In genomic region chr6:28980797-28981390, GRCh38 we compare ENCODE assay signal across 8 cellular contexts. TPM values are rescaled to one million over a fixed set of nuclear protein-coding genes. Genes with fewer than 3 reads are reported as not detected.
DNase-seq lines count a peak whose midpoint lies in the region; ATAC-seq and TF ChIP-seq lines count a peak whose summit lies in the region.

No MANE protein-coding gene starts in this region.

- peaks cover 9 to 38% (median 21%) of the 10 kb centered on the region in 10 experiments; a peak in 19 of 20 replicates for H3K4me1 ChIP-seq in BLaER1 treated with 17β-estradiol and CSF1 and Interleukin-3, amounts not matched to agents 10 nM and 100 nM

- peak overlapping the region; percentile 33 to 88 (median 67); a peak in 21 of 22 replicates for H3K27ac ChIP-seq in BLaER1 treated with 17β-estradiol and CSF1 and Interleukin-3, amounts not matched to agents 10 nM and 100 nM

- no peak for TF ChIP-seq CTCF in omental fat pad (IDR thresholded peaks at IDR 0.05)

- H3K4me2 ChIP-seq in BLaER1 treated with 17β-estradiol and CSF1 and Interleukin-3, amounts not matched to agents 10 nM and 100 nM, result peak overlapping the region; percentile 75 to 94 (median 86)

- peaks cover 0 to 7% (median 0%) of the 10 kb centered on the region in 11 experiments; a peak in 5 of 22 replicates for H3K9me3 ChIP-seq in BLaER1 treated with 17β-estradiol and CSF1 and Interleukin-3, amounts not matched to agents 10 nM and 100 nM (replicated peaks in 1 of 11)

- ATAC-seq in omental fat pad (ENCODE audit: low FRiP score) (peak; percentile 69), GM21423 (IDR thresholded peaks at IDR 0.05; ENCODE audit: unreplicated experiment) (no peak)

- H4K20me1 ChIP-seq in BLaER1 treated with 17β-estradiol and CSF1 and Interleukin-3, amounts not matched to agents 10 nM and 100 nM, result no peaks in the 10 kb centered on the region

- H3K36me3 ChIP-seq in BLaER1 treated with 17β-estradiol and CSF1 and Interleukin-3, amounts not matched to agents 10 nM and 100 nM, result no peaks in the 10 kb centered on the region

- H3K4me3 ChIP-seq in BLaER1 treated with 17β-estradiol and CSF1 and Interleukin-3, amounts not matched to agents 10 nM and 100 nM, result peak overlapping the region; percentile 63 to 81 (median 66)
- peak overlapping the region; percentile 96 for H3K4me3 ChIP-seq in Jurkat, Clone E6-1 (ENCODE audit: low read length)

- peak overlapping the region; percentile 66 to 80 (median 77) for H3K9ac ChIP-seq in BLaER1 treated with 17β-estradiol and CSF1 and Interleukin-3, amounts not matched to agents 10 nM and 100 nM

- peak; percentile 54 for DNase-seq in GM19238 (ENCODE audit: insufficient read length, low spot score)
- peak; percentile 82 for DNase-seq in Jurkat, Clone E6-1 (ENCODE audit: low read depth, low spot score)
- DNase-seq in RPMI8226, result peak; percentile 91
- DNase-seq in activated naive CD4-positive, alpha-beta T cell treated with anti-CD3 and anti-CD28 coated beads, Interleukin-2, amount 50 U/mL, for 16 hours, result peak; percentile 57
- peak; percentile 64 for DNase-seq in glomerular endothelial cell (ENCODE audit: extremely low read depth, low read depth, low spot score)
- no peak for DNase-seq in omental fat pad (ENCODE audit: low spot score)

- peaks cover 0 to 29% (median 24%) of the 10 kb centered on the region in 11 experiments; a peak in 19 of 22 replicates for H3K27me3 ChIP-seq in BLaER1 treated with 17β-estradiol and CSF1 and Interleukin-3, amounts not matched to agents 10 nM and 100 nM

RNA-seq across cellular contexts. Expression of gene ZNF311, which starts 24.2 kb away (rescaled TPM):
- polyA plus RNA-seq in Jurkat, Clone E6-1 (2012; ENCODE audit: insufficient read depth, insufficient read length), result not detected
- total RNA-seq in glomerular endothelial cell (0.05 and 0.70 TPM in 2 replicates), omental fat pad (1 to 10 TPM in 1 of 4 donors, under 1 TPM in 3; 0.36 to 1.9 (median 0.59) TPM)

RNA-seq across cellular contexts. Expression of gene TRIM27, which starts 57.1 kb away (rescaled TPM):
- polyA plus RNA-seq in Jurkat, Clone E6-1 (2012; ENCODE audit: insufficient read depth, insufficient read length), result 56.8 TPM
- total RNA-seq in glomerular endothelial cell (68.7 and 85.6 TPM in 2 replicates), omental fat pad (10 to 100 TPM; 37.0 to 75.2 (median 58.4) TPM)
